In genomic region chr12:94149781-94150482, GRCh38 we compare ENCODE assay signal across 8 cellular contexts. TPM values are rescaled to one million over a fixed set of nuclear protein-coding genes. Genes with fewer than 3 reads are reported as not detected.
DNase-seq lines count a peak whose midpoint lies in the region; ATAC-seq and TF ChIP-seq lines count a peak whose summit lies in the region.

No MANE protein-coding gene starts in this region.

- DNase-seq in DMS53 (lab: John Stamatoyannopoulos, UW): peak; percentile 56
- no peak for DNase-seq in DMS53 treated with DMSO at 0.1 percent for 48 hours (lab: John Stamatoyannopoulos, UW; ENCODE audit: unreplicated experiment)
- peak; percentile 6 for DNase-seq in epithelial cell of esophagus (ENCODE audit: low read depth)
- peak in 1 of 10 donors; percentile 15 for DNase-seq in naive thymus-derived CD8-positive, alpha-beta T cell
- no peak for DNase-seq in NCI-H2029 (lab: John Stamatoyannopoulos, UW)

- no peak overlapping the region for H3K4me3 ChIP-seq in epithelial cell of esophagus (ENCODE audit: low read length)

- peaks cover 22% of the 10 kb centered on the region for H3K36me3 Mint-ChIP-seq in T-helper 1 cell treated with Interleukin-12 subunit alpha and Interleukin-12 subunit beta and Interleukin-4 antibody, amounts not matched to agents 30 μg/mL and 1 μg/mL, for 36 hours (ENCODE audit: low read depth)
- H3K36me3 Mint-ChIP-seq in naive thymus-derived CD8-positive, alpha-beta T cell: no peaks in the 10 kb centered on the region

- H3K27me3 Mint-ChIP-seq in T-helper 1 cell treated with Interleukin-12 subunit alpha and Interleukin-12 subunit beta and Interleukin-4 antibody, amounts not matched to agents 30 μg/mL and 1 μg/mL, for 36 hours (ENCODE audit: low read depth): peaks cover 31% of the 10 kb centered on the region
- H3K27me3 Mint-ChIP-seq in naive thymus-derived CD8-positive, alpha-beta T cell: no peaks in the 10 kb centered on the region

- peak overlapping the region; percentile 93 for H3K4me3 Mint-ChIP-seq in T-helper 1 cell treated with Interleukin-12 subunit alpha and Interleukin-12 subunit beta and Interleukin-4 antibody, amounts not matched to agents 30 μg/mL and 1 μg/mL, for 36 hours
- H3K4me3 Mint-ChIP-seq in naive thymus-derived CD8-positive, alpha-beta T cell: peak overlapping the region; percentile 82 to 97 (median 93)

- no peaks in the 10 kb centered on the region for H3K9me3 Mint-ChIP-seq in T-helper 1 cell treated with Interleukin-12 subunit alpha and Interleukin-12 subunit beta and Interleukin-4 antibody, amounts not matched to agents 30 μg/mL and 1 μg/mL, for 36 hours
- H3K9me3 Mint-ChIP-seq in naive thymus-derived CD8-positive, alpha-beta T cell: no peaks in the 10 kb centered on the region

- no peak for TF ChIP-seq CTCF in epithelial cell of esophagus (IDR thresholded peaks at IDR 0.05; ENCODE audit: insufficient read depth, low read depth, low read length, missing control alignments)

- POLR2A ChIA-PET in naive thymus-derived CD8-positive, alpha-beta T cell (lab: Charles Lee): interaction anchor here (0.7 to 3.3 kb wide), 5 partner anchors 24 to 113 kb away, joined by 3 to 32 read pairs (median 6); no protein-coding TSS in a partner anchor

- H3K27ac Mint-ChIP-seq in T-helper 1 cell treated with Interleukin-12 subunit alpha and Interleukin-12 subunit beta and Interleukin-4 antibody, amounts not matched to agents 30 μg/mL and 1 μg/mL, for 36 hours: peak overlapping the region; percentile 62
- H3K27ac Mint-ChIP-seq in naive thymus-derived CD8-positive, alpha-beta T cell: peak overlapping the region in 6 of 10 donors; percentile 11 to 87 (median 58)

- peaks cover 44% of the 10 kb centered on the region for H3K4me1 Mint-ChIP-seq in T-helper 1 cell treated with Interleukin-12 subunit alpha and Interleukin-12 subunit beta and Interleukin-4 antibody, amounts not matched to agents 30 μg/mL and 1 μg/mL, for 36 hours (ENCODE audit: low read depth)
- peaks cover 17 to 49% (median 32%) of the 10 kb centered on the region in 4 donors for H3K4me1 Mint-ChIP-seq in naive thymus-derived CD8-positive, alpha-beta T cell

- ATAC-seq in HG02571 (IDR thresholded peaks at IDR 0.05; ENCODE audit: unreplicated experiment) (peak; percentile 0), GM18868 (IDR thresholded peaks at IDR 0.05; ENCODE audit: unreplicated experiment) (no peak)
- ATAC-seq in naive thymus-derived CD8-positive, alpha-beta T cell: no peak

RNA-seq across cellular contexts. Expression of gene PLXNC1, which starts 1.6 kb away (rescaled TPM):
- 1 to 10 TPM; 8.9 to 9.4 TPM for total RNA-seq in naive thymus-derived CD8-positive, alpha-beta T cell
- polyA plus RNA-seq in naive thymus-derived CD8-positive, alpha-beta T cell: 1 to 10 TPM; 2.9 to 4.1 (median 3.0) TPM

Comparison
In these comparisons a context has a peak if more than half of its experiments do, and no peak if none do; other contexts are left out.
1. DNase-seq: peak in DMS53 (single experiment) and epithelial cell of esophagus (single experiment); none in DMS53 treated with DMSO at 0.1 percent for 48 hours (single experiment) and NCI-H2029 (single experiment).